Comparison of ENCODE assay signal across 2 cellular contexts in genomic region chr2:86224645-86225355, GRCh38.
TF ChIP-seq lines count a peak whose summit lies in the region.

No MANE protein-coding gene starts in this region.

TF ChIP-seq in HepG2, 621 proteins besides CTCF, POLR2A, EP300 and RAD21:
- TF ChIP-seq HNF1B (CRISPR knock-in tag; IDR thresholded peaks at IDR 0.05): 0 out of 2 replicates have a peak, but pooled peaks have one; percentile 19
- TF ChIP-seq RFXAP (CRISPR knock-in tag; IDR thresholded peaks at IDR 0.05; ENCODE audit: borderline replicate concordance): no peak

TF ChIP-seq in neural cell, 6 proteins besides CTCF, POLR2A, EP300 and RAD21:
- no peak for TF ChIP-seq SMC3 (conservative IDR thresholded peaks at IDR 0.05; ENCODE audit: poor library complexity)
- TF ChIP-seq MXI1 (conservative IDR thresholded peaks at IDR 0.05; ENCODE audit: poor library complexity, severe bottlenecking): no peak
- no peak for TF ChIP-seq POLR2AphosphoS5 (IDR thresholded peaks at IDR 0.05)
- no peak for TF ChIP-seq EZH2 (IDR thresholded peaks at IDR 0.05; ENCODE audit: borderline replicate concordance, insufficient read depth, low read length, poor library complexity, severe bottlenecking)
- no peak for TF ChIP-seq TAF1 (IDR thresholded peaks at IDR 0.05; ENCODE audit: low read depth)
- TF ChIP-seq, protein P1, sequence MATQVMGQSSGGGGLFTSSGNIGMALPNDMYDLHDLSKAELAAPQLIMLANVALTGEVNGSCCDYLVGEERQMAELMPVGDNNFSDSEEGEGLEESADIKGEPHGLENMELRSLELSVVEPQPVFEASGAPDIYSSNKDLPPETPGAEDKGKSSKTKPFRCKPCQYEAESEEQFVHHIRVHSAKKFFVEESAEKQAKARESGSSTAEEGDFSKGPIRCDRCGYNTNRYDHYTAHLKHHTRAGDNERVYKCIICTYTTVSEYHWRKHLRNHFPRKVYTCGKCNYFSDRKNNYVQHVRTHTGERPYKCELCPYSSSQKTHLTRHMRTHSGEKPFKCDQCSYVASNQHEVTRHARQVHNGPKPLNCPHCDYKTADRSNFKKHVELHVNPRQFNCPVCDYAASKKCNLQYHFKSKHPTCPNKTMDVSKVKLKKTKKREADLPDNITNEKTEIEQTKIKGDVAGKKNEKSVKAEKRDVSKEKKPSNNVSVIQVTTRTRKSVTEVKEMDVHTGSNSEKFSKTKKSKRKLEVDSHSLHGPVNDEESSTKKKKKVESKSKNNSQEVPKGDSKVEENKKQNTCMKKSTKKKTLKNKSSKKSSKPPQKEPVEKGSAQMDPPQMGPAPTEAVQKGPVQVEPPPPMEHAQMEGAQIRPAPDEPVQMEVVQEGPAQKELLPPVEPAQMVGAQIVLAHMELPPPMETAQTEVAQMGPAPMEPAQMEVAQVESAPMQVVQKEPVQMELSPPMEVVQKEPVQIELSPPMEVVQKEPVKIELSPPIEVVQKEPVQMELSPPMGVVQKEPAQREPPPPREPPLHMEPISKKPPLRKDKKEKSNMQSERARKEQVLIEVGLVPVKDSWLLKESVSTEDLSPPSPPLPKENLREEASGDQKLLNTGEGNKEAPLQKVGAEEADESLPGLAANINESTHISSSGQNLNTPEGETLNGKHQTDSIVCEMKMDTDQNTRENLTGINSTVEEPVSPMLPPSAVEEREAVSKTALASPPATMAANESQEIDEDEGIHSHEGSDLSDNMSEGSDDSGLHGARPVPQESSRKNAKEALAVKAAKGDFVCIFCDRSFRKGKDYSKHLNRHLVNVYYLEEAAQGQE (IDR thresholded peaks at IDR 0.05; ENCODE audit: borderline replicate concordance): no peak
TF ChIP-seq in neural cell: peak in this region for 0.
